ENCODE assay signal across 32 cellular contexts in the genomic region with DNA sequence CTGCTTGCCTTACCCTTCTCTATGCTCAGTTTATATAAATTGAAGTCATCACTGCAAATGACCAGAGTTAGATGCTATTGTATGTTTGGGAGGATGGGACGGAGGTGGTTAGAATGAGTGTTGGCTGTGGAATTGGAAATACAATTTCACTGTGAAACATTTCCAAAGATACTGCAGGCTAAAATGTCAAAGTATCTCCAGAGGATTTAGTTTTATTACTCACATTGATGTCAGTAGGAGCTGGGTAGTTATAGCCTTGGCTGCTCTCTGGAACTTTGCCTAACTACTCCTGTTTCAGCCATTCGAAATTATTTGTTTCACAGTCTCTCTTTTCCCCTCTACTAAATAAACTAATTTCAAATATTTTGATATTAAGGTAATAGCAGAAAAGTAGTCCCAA.
A peak's percentile ranks its signal among the peaks of the same experiment; 100 is the strongest.
DNase-seq lines count a peak whose midpoint lies in the region; ATAC-seq and TF ChIP-seq lines count a peak whose summit lies in the region.
"Had no signal": no experiment of that assay in that cellular context is flagged by ENCODE, and none has a peak within 500 bp of the region (broad histone marks: within the 10 kb centered on the region; RNA-seq: fewer than 3 reads in every experiment).

No MANE protein-coding gene starts in this region.

- H3K27me3 ChIP-seq in right atrium auricular region (no peaks in the 10 kb centered on the region), adipocyte (replicated peaks; ENCODE audit: control insufficient read depth, insufficient read depth, low read length) (no peaks in the 10 kb centered on the region), Caco-2 (replicated peaks; ENCODE audit: control insufficient read depth, insufficient read depth, low read length) (no peaks in the 10 kb centered on the region)
- H3K27me3 ChIP-seq: BLaER1, breast epithelium, MG63, neutrophil, sigmoid colon had no signal

- H3K27ac Mint-ChIP-seq in Caco-2 (ENCODE audit: unreplicated experiment): no peak overlapping the region
- H3K27ac Mint-ChIP-seq: activated CD8-positive, alpha-beta T cell treated with anti-CD3 and anti-CD28 coated beads, Interleukin-2, amount 10 ng/mL, durations not matched to agents 7 days and 5 days; activated T-helper 17 cell treated with anti-CD3 and anti-CD28 coated beads, Interleukin-2, amount 50 U/mL, for 72 hours; H9; mesothelial cell of epicardium; stimulated activated memory B cell treated with anti-CD40 and anti-IgM and Interleukin-4, amounts not matched to agents 10 μg/mL and 1 μg/mL and 100 μg/mL, for 72 hours; T-helper 2 cell treated with Interferon-gamma antibody and Interleukin-4, amounts not matched to agents 5 μg/mL and 100 μg/mL, for 36 hours had no signal

- CTCF ChIA-PET in Caco-2 (lab: Charles Lee): no interaction called here

- DNase-seq in Right ventricle myocardium superior (no peak), right atrium auricular region (ENCODE audit: low spot score) (no peak), adipocyte (ENCODE audit: low read depth) (peak; percentile 51), foreskin fibroblast (peak; percentile 7 to 11), inferior parietal cortex (ENCODE audit: extremely low spot score) (no peak), Caco-2 (no peak), NCI-H510A (lab: John Stamatoyannopoulos, UW) (no peak), substantia nigra (lab: John Stamatoyannopoulos, UW) (no peak)
- DNase-seq: activated CD4-positive, alpha-beta T cell treated with anti-CD3 and anti-CD28 coated beads for 4 hours; activated CD8-positive, alpha-beta T cell treated with anti-CD3 and anti-CD28 coated beads, Interleukin-2, amount 10 ng/mL, durations not matched to agents 7 days and 5 days; activated naive CD4-positive, alpha-beta T cell treated with anti-CD3 and anti-CD28 coated beads, Interleukin-2, amount 50 U/mL, for 16 hours; amygdala; DMS53; H9; KG1; kidney; MG63; naive B cell; NCI-H1105; NCI-H187; NCI-H526; SIG-M5; sigmoid colon; WERI-Rb-1 had no signal

- no peak overlapping the region for H3K27ac ChIP-seq in right atrium auricular region
- H3K27ac ChIP-seq in substantia nigra (ENCODE audit: low read depth, low read length, poor library complexity, severe bottlenecking): no peak overlapping the region
- H3K27ac ChIP-seq: BLaER1, breast epithelium, HL-60, neutrophil, sigmoid colon, WERI-Rb-1 had no signal

- no peaks in the 10 kb centered on the region for H3K27me3 Mint-ChIP-seq in Caco-2 (ENCODE audit: insufficient read depth, unreplicated experiment)
- H3K27me3 Mint-ChIP-seq: activated T-helper 17 cell treated with anti-CD3 and anti-CD28 coated beads, Interleukin-2, amount 50 U/mL, for 72 hours; naive B cell; stimulated activated memory B cell treated with anti-CD40 and anti-IgM and Interleukin-4, amounts not matched to agents 10 μg/mL and 1 μg/mL and 100 μg/mL, for 72 hours had no signal

- H3K9ac ChIP-seq in adipocyte (ENCODE audit: low read length): no peak overlapping the region
- H3K9ac ChIP-seq: BLaER1 had no signal

- intact Hi-C loops in Right ventricle myocardium superior (cut with DNase I) (no loop called here), Caco-2 (cut with micrococcal nuclease; ENCODE audit: unreplicated experiment) (loop anchor here (10.0 kb wide), 1 partner anchor 275 kb away; no protein-coding TSS in a partner anchor)

- no peaks in the 10 kb centered on the region for H3K9me3 ChIP-seq in right atrium auricular region
- no peaks in the 10 kb centered on the region for H3K9me3 ChIP-seq in adipocyte (ENCODE audit: control insufficient read depth, low read length)
- H3K9me3 ChIP-seq in Caco-2: no peaks in the 10 kb centered on the region
- H3K9me3 ChIP-seq: BLaER1, breast epithelium, MG63, neutrophil, sigmoid colon had no signal

- H3K36me3 ChIP-seq in right atrium auricular region (no peaks in the 10 kb centered on the region), adipocyte (ENCODE audit: control insufficient read depth, insufficient read depth, low read length, severe bottlenecking) (no peaks in the 10 kb centered on the region), Caco-2 (ENCODE audit: control insufficient read depth, insufficient read depth, low read length) (no peaks in the 10 kb centered on the region)
- H3K36me3 ChIP-seq: BLaER1, breast epithelium, MG63, neutrophil, sigmoid colon, WERI-Rb-1 had no signal

- peak; percentile 62 for ATAC-seq in Right ventricle myocardium superior (ENCODE audit: poor library complexity)
- ATAC-seq: activated CD8-positive, alpha-beta T cell treated with anti-CD3 and anti-CD28 coated beads, Interleukin-2, amount 10 ng/mL, durations not matched to agents 7 days and 5 days; activated T-helper 17 cell treated with anti-CD3 and anti-CD28 coated beads, Interleukin-2, amount 50 U/mL, for 72 hours; stimulated activated memory B cell treated with anti-CD40 and anti-IgM and Interleukin-4, amounts not matched to agents 10 μg/mL and 1 μg/mL and 100 μg/mL, for 72 hours had no signal

- H3K4me1 Mint-ChIP-seq in Caco-2 (ENCODE audit: low read depth, unreplicated experiment): no peaks in the 10 kb centered on the region
- H3K4me1 Mint-ChIP-seq: activated T-helper 17 cell treated with anti-CD3 and anti-CD28 coated beads, Interleukin-2, amount 50 U/mL, for 72 hours; H9; mesothelial cell of epicardium had no signal

- POLR2A ChIA-PET in Caco-2 (lab: Charles Lee): interaction anchor here (0.7 kb wide), 1 partner anchor 537 kb away, joined by 3 read pairs; no protein-coding TSS in a partner anchor

- H3K4me3 Mint-ChIP-seq in Caco-2 (ENCODE audit: unreplicated experiment): no peak overlapping the region
- H3K4me3 Mint-ChIP-seq: activated CD8-positive, alpha-beta T cell treated with anti-CD3 and anti-CD28 coated beads, Interleukin-2, amount 10 ng/mL, durations not matched to agents 7 days and 5 days; activated T-helper 17 cell treated with anti-CD3 and anti-CD28 coated beads, Interleukin-2, amount 50 U/mL, for 72 hours; H9; mesothelial cell of epicardium; naive B cell; stimulated activated memory B cell treated with anti-CD40 and anti-IgM and Interleukin-4, amounts not matched to agents 10 μg/mL and 1 μg/mL and 100 μg/mL, for 72 hours; T-helper 2 cell treated with Interferon-gamma antibody and Interleukin-4, amounts not matched to agents 5 μg/mL and 100 μg/mL, for 36 hours had no signal

- BruUV-seq in Caco-2 (replicated peaks; lab: Mats Ljungman, UMichigan): no TSS peak

- H3K4me1 ChIP-seq in right atrium auricular region: no peaks in the 10 kb centered on the region
- H3K4me1 ChIP-seq in adipocyte (ENCODE audit: control insufficient read depth, insufficient read depth, low read length): peaks cover 12% of the 10 kb centered on the region
- no peaks in the 10 kb centered on the region for H3K4me1 ChIP-seq in Caco-2
- H3K4me1 ChIP-seq: BLaER1, breast epithelium, sigmoid colon had no signal

- H3K9me3 Mint-ChIP-seq in Caco-2 (ENCODE audit: unreplicated experiment): no peaks in the 10 kb centered on the region
- H3K9me3 Mint-ChIP-seq: activated T-helper 17 cell treated with anti-CD3 and anti-CD28 coated beads, Interleukin-2, amount 50 U/mL, for 72 hours; H9; T-helper 2 cell treated with Interferon-gamma antibody and Interleukin-4, amounts not matched to agents 5 μg/mL and 100 μg/mL, for 36 hours had no signal

- TF ChIP-seq CTCF in right atrium auricular region (IDR thresholded peaks at IDR 0.05): no peak
- no peak for TF ChIP-seq CTCF in foreskin fibroblast (IDR thresholded peaks at IDR 0.05; ENCODE audit: low read depth, low read length)
- no peak for TF ChIP-seq CTCF in Caco-2 (IDR thresholded peaks at IDR 0.05; ENCODE audit: insufficient read depth in 1 of 2, low read depth in 1 of 2, low read length in 1 of 2, severe bottlenecking in 1 of 2, unreplicated experiment in 1 of 2)

- H3K4me3 ChIP-seq in right atrium auricular region (no peak overlapping the region), adipocyte (ENCODE audit: low read length) (no peak overlapping the region), foreskin fibroblast (ENCODE audit: low read depth in 1 of 2, low read length in 2 of 2) (no peak overlapping the region), Caco-2 (ENCODE audit: low read depth, low read length) (no peak overlapping the region)
- H3K4me3 ChIP-seq: BLaER1, breast epithelium, MG63, sigmoid colon had no signal

- H3K36me3 Mint-ChIP-seq in Caco-2 (ENCODE audit: insufficient read depth, unreplicated experiment): no peaks in the 10 kb centered on the region
- H3K36me3 Mint-ChIP-seq: mesothelial cell of epicardium; naive B cell; stimulated activated memory B cell treated with anti-CD40 and anti-IgM and Interleukin-4, amounts not matched to agents 10 μg/mL and 1 μg/mL and 100 μg/mL, for 72 hours had no signal

Comparison
In these comparisons a context has a peak if more than half of its experiments do, and no peak if none do; other contexts are left out.
1. DNase-seq: peak in adipocyte (single experiment) and foreskin fibroblast (2 of 2); none in Right ventricle myocardium superior (single experiment), right atrium auricular region (single experiment), inferior parietal cortex (single experiment), Caco-2 (0 of 2), NCI-H510A (single experiment) and substantia nigra (0 of 49).